27 cellular contexts compared by ENCODE assay signal in the genomic region with DNA sequence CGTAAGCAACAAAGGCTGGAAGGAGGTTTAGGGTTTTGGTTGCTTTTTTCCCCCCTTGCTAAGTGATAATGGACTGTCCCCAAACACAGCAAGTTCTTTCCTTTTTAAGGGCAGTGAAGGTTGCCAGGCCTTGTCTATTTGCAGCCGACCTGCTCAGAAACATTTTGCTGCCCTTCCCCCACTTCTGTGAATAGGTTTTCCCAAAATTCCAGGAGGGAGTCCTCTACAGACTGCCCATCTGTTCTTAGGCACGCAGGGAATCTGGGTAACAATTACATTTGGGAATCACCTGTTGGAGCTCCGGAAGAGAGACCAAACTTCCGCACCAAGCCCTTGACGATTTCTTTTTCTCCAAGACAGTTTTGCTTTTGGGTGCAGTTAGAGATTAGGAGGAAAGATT.
DNase-seq lines count a peak whose midpoint lies in the region; ATAC-seq and TF ChIP-seq lines count a peak whose summit lies in the region.
"Had no signal": no experiment of that assay in that cellular context is flagged by ENCODE, and none has a peak within 500 bp of the region (broad histone marks: within the 10 kb centered on the region; RNA-seq: fewer than 3 reads in every experiment).

No MANE protein-coding gene starts in this region.

- H3K4me1 ChIP-seq in hepatocyte (ENCODE audit: insufficient read depth), result no peaks in the 10 kb centered on the region

- H3K79me2 ChIP-seq in hepatocyte, result no peaks in the 10 kb centered on the region

- no peak overlapping the region for H3K4me3 ChIP-seq in hepatocyte
- H3K4me3 ChIP-seq: K562 had no signal

- H4K20me1 ChIP-seq in hepatocyte (ENCODE audit: insufficient read depth, poor library complexity, severe bottlenecking), result no peaks in the 10 kb centered on the region

- no peaks in the 10 kb centered on the region for H3K9me3 ChIP-seq in hepatocyte (ENCODE audit: low read depth)
- H3K9me3 ChIP-seq: SK-N-SH had no signal

- no peak for TF ChIP-seq CTCF in hepatocyte (IDR thresholded peaks at IDR 0.05; ENCODE audit: poor library complexity)

- no peak overlapping the region for H3K4me2 ChIP-seq in hepatocyte
- H3K4me2 ChIP-seq: SK-N-SH had no signal

- no peaks in the 10 kb centered on the region for H3K36me3 ChIP-seq in hepatocyte (replicated peaks; ENCODE audit: insufficient read depth, low read depth)

- peak; percentile 41 for DNase-seq in NCI-H69 (lab: John Stamatoyannopoulos, UW)
- no peak for DNase-seq in hepatocyte (ENCODE audit: low spot score)
- DNase-seq in myocyte (ENCODE audit: low read depth), result peak; percentile 16
- no peak for DNase-seq in NCI-H510A treated with DMSO at 0.1 percent for 48 hours (lab: John Stamatoyannopoulos, UW)
- DNase-seq: C1 segment of cervical spinal cord; CD4-positive, alpha-beta memory T cell; COR-L47; DMS53; GF-D8; GOT3; Kasumi-1; NCI-H1092 treated with DMSO at 0.1 percent for 48 hours; NCI-H1436; NCI-H187; NCI-H2081 treated with DMSO at 0.1 percent for 48 hours; NCI-H2171 treated with DMSO at 0.1 percent for 48 hours; NCI-H345; NCI-H524; NCI-H82; NK-92 treated with Interleukin-12 subunit alpha and Interleukin-12 subunit beta, amount 100 ng/mL, for 24 hours; PC-3; SK-N-SH; SW 1271 had no signal

- H2AFZ ChIP-seq in hepatocyte, result no peak overlapping the region

- H3K27me3 ChIP-seq in hepatocyte, result no peaks in the 10 kb centered on the region

- no peaks in the 10 kb centered on the region for H3K9me2 ChIP-seq in hepatocyte (replicated peaks; ENCODE audit: insufficient read depth)
- H3K9me2 ChIP-seq: SK-N-SH had no signal

- WGBS in hepatocyte (ENCODE audit: low lambda C conversion rate, missing lambda C conversion rate), result 72% methylated on average over 6 of the region's 6 CpGs

- peak overlapping the region; percentile 23 for H3K27ac ChIP-seq in hepatocyte

- ATAC-seq in HG03045 (IDR thresholded peaks at IDR 0.05; ENCODE audit: unreplicated experiment) (no peak), HG02852 (IDR thresholded peaks at IDR 0.05; ENCODE audit: unreplicated experiment) (no peak), HG03469 (IDR thresholded peaks at IDR 0.05; ENCODE audit: unreplicated experiment) (no peak)
- ATAC-seq: K562, PC-3 had no signal

Comparison
In these comparisons a context has a peak if more than half of its experiments do, and no peak if none do; other contexts are left out.
1. DNase-seq: peak in NCI-H69 (single experiment) and myocyte (single experiment); none in hepatocyte (single experiment) and NCI-H510A treated with DMSO at 0.1 percent for 48 hours (single experiment).